14 cellular contexts compared by ENCODE assay signal in the genomic region with DNA sequence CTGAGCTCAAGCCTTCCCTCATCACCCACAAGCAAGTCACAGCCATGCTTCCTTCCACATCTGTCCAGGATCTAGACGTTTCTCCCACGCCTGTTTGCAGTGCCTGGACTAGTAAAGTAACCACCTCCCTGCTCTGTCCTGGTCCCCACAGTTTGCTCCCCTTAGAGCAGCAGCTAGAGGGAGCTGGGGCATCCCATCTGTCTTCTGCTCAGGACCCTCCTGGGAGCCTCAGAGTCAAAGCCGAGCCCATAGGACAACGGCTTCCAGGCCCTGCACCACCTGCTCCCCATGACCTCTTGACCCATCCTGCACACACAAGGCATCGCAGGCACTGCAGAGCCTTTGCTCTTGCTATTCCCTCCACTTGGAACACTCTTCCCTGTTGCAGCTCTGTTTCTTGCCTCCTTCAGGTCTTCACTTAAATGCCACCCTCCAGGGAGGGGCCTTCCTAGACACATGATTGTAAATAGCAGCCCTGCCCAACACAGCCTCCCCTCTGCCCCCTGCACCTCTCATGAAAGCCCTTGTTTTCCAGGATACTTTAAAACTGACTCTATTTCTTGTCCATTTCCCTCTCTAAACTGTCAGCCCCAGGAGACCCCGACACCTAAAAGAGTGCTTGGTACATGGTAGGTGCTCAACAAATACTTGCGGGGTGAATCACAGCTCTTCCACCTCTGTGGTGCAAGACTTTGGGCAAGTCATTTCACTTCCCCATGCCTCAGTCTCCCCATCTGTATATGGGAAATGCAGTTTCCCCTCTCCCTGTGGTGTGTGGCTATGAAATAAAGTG. TPM values are rescaled to one million over a fixed set of nuclear protein-coding genes. Genes with fewer than 3 reads are reported as not detected.
DNase-seq lines count a peak whose midpoint lies in the region; ATAC-seq and TF ChIP-seq lines count a peak whose summit lies in the region.
"Had no signal": no experiment of that assay in that cellular context is flagged by ENCODE, and none has a peak within 500 bp of the region (broad histone marks: within the 10 kb centered on the region; RNA-seq: fewer than 3 reads in every experiment).

No MANE protein-coding gene starts in this region.

- H3K4me1 ChIP-seq in cardiac muscle cell (ENCODE audit: low read depth) (peaks cover 14% of the 10 kb centered on the region), right cardiac atrium (ENCODE audit: control insufficient read depth, insufficient read depth, low read length) (peaks cover 3% of the 10 kb centered on the region), subcutaneous abdominal adipose tissue (ENCODE audit: control insufficient read depth in 5 of 5, insufficient read depth in 5 of 5, low read length in 5 of 5) (peaks cover 7 to 66% (median 48%) of the 10 kb centered on the region in 5 donors)

- TF ChIP-seq CTCF in cardiac muscle cell (IDR thresholded peaks at IDR 0.05; ENCODE audit: low read depth, low read length) = no peak
- 0 out of 2 replicates have a peak, but pooled peaks have one; percentile 9 for TF ChIP-seq CTCF in WERI-Rb-1 (IDR thresholded peaks at IDR 0.05; ENCODE audit: low read depth, low read length)
- TF ChIP-seq CTCF in glutamatergic neuron (IDR thresholded peaks at IDR 0.05; ENCODE audit: partially characterized antibody, unreplicated experiment) = no peak

- H3K27me3 Mint-ChIP-seq in glutamatergic neuron (ENCODE audit: unreplicated experiment) = peaks cover 17% of the 10 kb centered on the region
- H3K27me3 Mint-ChIP-seq: activated CD4-positive, alpha-beta memory T cell treated with anti-CD3 and anti-CD28 coated beads for 36 hours had no signal

- H3K9me3 Mint-ChIP-seq in glutamatergic neuron (ENCODE audit: unreplicated experiment) = peaks cover 10% of the 10 kb centered on the region
- H3K9me3 Mint-ChIP-seq: activated CD4-positive, alpha-beta memory T cell treated with anti-CD3 and anti-CD28 coated beads for 36 hours had no signal

- intact Hi-C loops in right cardiac atrium (cut with DNase I) = loop anchor here in 2 of 4 donors (10.0 kb wide), 1 partner anchor 125 kb away; the partner anchor contains the start of gene DHRS7B (in 2 of the 2)

- no peaks in the 10 kb centered on the region for H3K36me3 ChIP-seq in cardiac muscle cell
- H3K36me3 ChIP-seq in WERI-Rb-1 = no peaks in the 10 kb centered on the region
- peaks cover 0 to 11% (median 8%) of the 10 kb centered on the region in 5 donors for H3K36me3 ChIP-seq in subcutaneous abdominal adipose tissue (ENCODE audit: control insufficient read depth in 5 of 5, insufficient read depth in 5 of 5, low read length in 5 of 5)

- peak overlapping the region; percentile 98 for H3K27ac Mint-ChIP-seq in glutamatergic neuron (ENCODE audit: unreplicated experiment)
- H3K27ac Mint-ChIP-seq: activated CD4-positive, alpha-beta memory T cell treated with anti-CD3 and anti-CD28 coated beads for 36 hours had no signal

- WGBS in right cardiac atrium = 64% methylated on average over 7 of the region's 7 CpGs

- H3K27me3 ChIP-seq in cardiac muscle cell (no peaks in the 10 kb centered on the region), right cardiac atrium (ENCODE audit: control insufficient read depth, insufficient read depth) (no peaks in the 10 kb centered on the region), WERI-Rb-1 (ENCODE audit: insufficient read depth, low read depth, severe bottlenecking) (no peaks in the 10 kb centered on the region), subcutaneous abdominal adipose tissue (ENCODE audit: control insufficient read depth in 5 of 5, insufficient read depth in 4 of 5, low read length in 5 of 5) (no peaks in the 10 kb centered on the region)
- H3K27me3 ChIP-seq: tibial nerve had no signal

- H3K9me3 ChIP-seq in cardiac muscle cell (ENCODE audit: low read depth) (no peaks in the 10 kb centered on the region), right cardiac atrium (ENCODE audit: control insufficient read depth, low read length) (no peaks in the 10 kb centered on the region), WERI-Rb-1 (ENCODE audit: severe bottlenecking) (no peaks in the 10 kb centered on the region), subcutaneous abdominal adipose tissue (ENCODE audit: control insufficient read depth in 5 of 5, low read length in 5 of 5) (no peaks in the 10 kb centered on the region)
- H3K9me3 ChIP-seq: tibial nerve had no signal

- ATAC-seq in right cardiac atrium (no peak), GM21717 (IDR thresholded peaks at IDR 0.05; ENCODE audit: unreplicated experiment) (no peak), GM21529 (IDR thresholded peaks at IDR 0.05; ENCODE audit: unreplicated experiment) (no peak), HG02973 (IDR thresholded peaks at IDR 0.05; ENCODE audit: unreplicated experiment) (no peak)
- ATAC-seq: sciatic nerve had no signal

- peak overlapping the region in 2 of 5 donors; percentile 2 to 41 for H3K9ac ChIP-seq in subcutaneous abdominal adipose tissue (ENCODE audit: low read length in 5 of 5)

- no peak for DNase-seq in cardiac muscle cell (ENCODE audit: low read depth in 1 of 2, low spot score in 1 of 2)
- DNase-seq in right cardiac atrium = no peak
- no peak for DNase-seq in WERI-Rb-1
- DNase-seq in glutamatergic neuron = peak; percentile 87
- DNase-seq: activated CD4-positive, alpha-beta memory T cell treated with anti-CD3 and anti-CD28 coated beads for 36 hours; aorta; DMS53; stimulated activated CD4-positive, alpha-beta T cell treated with anti-CD3 and anti-CD28 coated beads, Interleukin-4, amount 100 ng/mL, for 4 hours had no signal

- no peak overlapping the region for H3K4me3 ChIP-seq in cardiac muscle cell
- no peak overlapping the region for H3K4me3 ChIP-seq in right cardiac atrium (ENCODE audit: low read length)
- no peak overlapping the region for H3K4me3 ChIP-seq in WERI-Rb-1 (ENCODE audit: low read depth, low read length)
- H3K4me3 ChIP-seq in subcutaneous abdominal adipose tissue (ENCODE audit: low read depth in 1 of 5, low read length in 5 of 5) = no peak overlapping the region
- H3K4me3 ChIP-seq: tibial nerve had no signal

- H3K4me1 Mint-ChIP-seq in glutamatergic neuron (ENCODE audit: low read depth, unreplicated experiment) = peaks cover 23% of the 10 kb centered on the region

- H3K4me3 Mint-ChIP-seq in glutamatergic neuron (ENCODE audit: unreplicated experiment) = peak overlapping the region; percentile 74
- H3K4me3 Mint-ChIP-seq: activated CD4-positive, alpha-beta memory T cell treated with anti-CD3 and anti-CD28 coated beads for 36 hours had no signal

- no peaks in the 10 kb centered on the region for H3K36me3 Mint-ChIP-seq in glutamatergic neuron (ENCODE audit: unreplicated experiment)
- H3K36me3 Mint-ChIP-seq: activated CD4-positive, alpha-beta memory T cell treated with anti-CD3 and anti-CD28 coated beads for 36 hours had no signal

- H3K27ac ChIP-seq in cardiac muscle cell (peak overlapping the region; percentile 72), right cardiac atrium (ENCODE audit: low read length) (no peak overlapping the region), WERI-Rb-1 (no peak overlapping the region), subcutaneous abdominal adipose tissue (ENCODE audit: low read depth, low read length) (peak overlapping the region; percentile 76)

RNA-seq across cellular contexts. Expression of gene NATD1, which starts 3.1 kb away (rescaled TPM):
- total RNA-seq in cardiac muscle cell (22.3 and 28.4 TPM in 2 replicates), right cardiac atrium (10 to 100 TPM in 3 of 4 donors, 1 to 10 TPM in 1; 8.1 to 15.7 (median 12.1) TPM), glutamatergic neuron (ENCODE audit: unreplicated experiment) (45.9 TPM)
- polyA plus RNA-seq in cardiac muscle cell (12.7 and 15.7 TPM in 2 replicates), right cardiac atrium (10.9 TPM)

RNA-seq across cellular contexts. Expression of gene MAP2K3, which starts 34.4 kb away (rescaled TPM):
- total RNA-seq in cardiac muscle cell (14.2 and 18.4 TPM in 2 replicates), right cardiac atrium (10 to 100 TPM; 29.6 to 61.2 (median 41.1) TPM), glutamatergic neuron (ENCODE audit: unreplicated experiment) (38.0 TPM)
- polyA plus RNA-seq in cardiac muscle cell (42.5 and 52.1 TPM in 2 replicates), right cardiac atrium (36.8 TPM)

RNA-seq across cellular contexts. Expression of gene TMEM11, which starts 36.1 kb away (rescaled TPM):
- total RNA-seq in cardiac muscle cell = 37.9 and 42.9 TPM in 2 replicates
- polyA plus RNA-seq in cardiac muscle cell = 91.0 and 92.2 TPM in 2 replicates
- 10 to 100 TPM; 26.2 to 30.7 (median 27.5) TPM for total RNA-seq in right cardiac atrium
- polyA plus RNA-seq in right cardiac atrium = 46.2 TPM
- total RNA-seq in glutamatergic neuron (ENCODE audit: unreplicated experiment) = 26.0 TPM

Comparison
In these comparisons a context has a peak if more than half of its experiments do, and no peak if none do; other contexts are left out.
1. H3K27ac ChIP-seq: peak in cardiac muscle cell (single experiment) and subcutaneous abdominal adipose tissue (single experiment); none in right cardiac atrium (single experiment) and WERI-Rb-1 (single experiment).